Comparison of ENCODE assay signal across 2 cellular contexts in genomic region chr1:34034029-34034428, GRCh38.
TF ChIP-seq lines count a peak whose summit lies in the region.

No MANE protein-coding gene starts in this region.

TF ChIP-seq in A549, 52 proteins besides CTCF, POLR2A, EP300 and RAD21:
- TF ChIP-seq REST (IDR thresholded peaks at IDR 0.05) (peak; percentile 43; the same call in 1 of the 2 replicates), MAZ (IDR thresholded peaks at IDR 0.05; ENCODE audit: borderline replicate concordance, low read depth, low read length) (no peak)

TF ChIP-seq in HCT116, 20 proteins besides CTCF, POLR2A, EP300 and RAD21 (continued from another document):
- peak; percentile 19; the same call in 1 of the 2 replicates for TF ChIP-seq REST (IDR thresholded peaks at IDR 0.05; ENCODE audit: low read depth)
- no peak for TF ChIP-seq ZBTB33 (IDR thresholded peaks at IDR 0.05; ENCODE audit: extremely low read depth, insufficient replicate concordance, low read length)
- no peak for TF ChIP-seq SIN3A (IDR thresholded peaks at IDR 0.05; ENCODE audit: low read depth)
